In the genomic region with DNA sequence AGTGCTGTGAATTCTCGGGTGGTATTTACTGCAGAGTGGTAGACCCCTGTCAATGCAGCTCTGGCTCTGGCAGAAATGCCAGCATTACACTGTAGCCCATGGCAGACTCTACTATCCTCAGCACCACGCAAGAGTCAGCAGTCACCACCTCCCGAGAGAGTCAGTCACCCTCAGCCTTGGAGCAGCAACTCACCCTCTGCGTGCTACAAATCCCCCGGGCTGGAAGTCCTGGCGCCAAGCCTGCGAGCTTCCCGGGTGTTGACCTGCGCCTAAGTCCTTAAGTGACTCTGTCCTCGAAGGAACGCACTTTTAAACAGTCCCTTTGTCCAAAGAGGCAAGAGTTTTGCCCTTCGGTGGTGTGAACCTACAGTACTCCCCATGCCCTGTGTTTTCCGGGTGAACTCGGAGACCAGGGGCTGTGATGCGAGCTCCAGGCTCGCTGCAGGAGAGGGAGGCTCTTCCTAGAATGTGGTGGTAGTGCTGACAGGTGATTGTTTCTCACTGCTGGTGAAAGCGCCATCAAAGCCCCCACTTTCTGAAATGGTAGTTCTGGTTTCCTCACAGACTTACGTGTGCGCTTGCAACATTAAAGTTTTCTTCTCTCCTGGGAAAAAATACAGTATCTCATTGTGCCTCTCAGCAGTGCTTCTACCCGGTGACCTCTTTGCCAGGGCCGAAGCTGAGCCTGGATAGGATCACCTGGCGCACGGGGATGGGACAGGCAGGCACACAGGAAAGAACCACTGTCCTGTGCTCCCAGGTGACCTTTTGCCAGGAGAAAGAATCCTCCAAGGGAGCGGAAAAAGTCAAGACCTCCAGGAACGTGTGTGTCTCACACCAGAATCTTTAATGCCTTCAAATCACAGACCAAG, we compare ENCODE assay signal across 20 cellular contexts. TPM values are rescaled to one million over a fixed set of nuclear protein-coding genes. Genes with fewer than 3 reads are reported as not detected.
DNase-seq lines count a peak whose midpoint lies in the region; ATAC-seq, FAIRE-seq and TF ChIP-seq lines count a peak whose summit lies in the region.
"Had no signal": no experiment of that assay in that cellular context is flagged by ENCODE, and none has a peak within 500 bp of the region (broad histone marks: within the 10 kb centered on the region; RNA-seq: fewer than 3 reads in every experiment).

No MANE protein-coding gene starts in this region.

- H4K91ac ChIP-seq in H1 (replicated peaks; ENCODE audit: insufficient read length, low read length) = no peak overlapping the region

- H3K27ac Mint-ChIP-seq in stimulated activated memory B cell treated with anti-CD40 and anti-IgM and Interleukin-4, amounts not matched to agents 10 μg/mL and 1 μg/mL and 100 μg/mL, for 72 hours = no peak overlapping the region
- H3K27ac Mint-ChIP-seq: CD8-positive, alpha-beta memory T cell; HFFc6 had no signal

- CTCF ChIA-PET in HepG2 (lab: Yijun Ruan, JAX; ENCODE audit: low intra/inter-chr PET ratio, low total read pairs) (no interaction called here), H1 (lab: Charles Lee; ENCODE audit: partially characterized antibody) (no interaction called here)

- H3K9ac ChIP-seq in HepG2 (ENCODE audit: insufficient read depth, low read depth, low read length) (no peak overlapping the region), H1 (replicated peaks in 1 of 4; ENCODE audit: extremely low read depth in 1 of 4, low read depth in 3 of 4, low read length in 3 of 4) (no peak overlapping the region)
- H3K9ac ChIP-seq: BLaER1 had no signal

- peak overlapping the region; percentile 62 for H3K4me2 ChIP-seq in HepG2 (ENCODE audit: low read depth, low read length)
- H3K4me2 ChIP-seq in H1 (ENCODE audit: insufficient read depth in 1 of 2, low read depth in 2 of 2, low read length in 2 of 2) = no peak overlapping the region
- H3K4me2 ChIP-seq: BLaER1 had no signal

- no peak for DNase-seq in HepG2 (ENCODE audit: low spot score)
- no peak for DNase-seq in right lobe of liver
- DNase-seq in SK-N-DZ (ENCODE audit: low spot score) = peak; percentile 11
- DNase-seq in H1 (ENCODE audit: low read depth in 1 of 2, low spot score in 2 of 2) = no peak
- no peak for DNase-seq in activated CD4-positive, alpha-beta T cell treated with anti-CD3 and anti-CD28 coated beads, Interleukin-2, amount 50 U/mL, for 1 hour
- DNase-seq: 8988T; AML-193; Caco-2; CD8-positive, alpha-beta memory T cell; DND-41; GDM1; HCEC 1CT; HFFc6 had no signal

- no peaks in the 10 kb centered on the region for H3K36me3 Mint-ChIP-seq in stimulated activated memory B cell treated with anti-CD40 and anti-IgM and Interleukin-4, amounts not matched to agents 10 μg/mL and 1 μg/mL and 100 μg/mL, for 72 hours
- H3K36me3 Mint-ChIP-seq: CD8-positive, alpha-beta memory T cell had no signal

- H4K5ac ChIP-seq in H1 (ENCODE audit: insufficient read length, low read depth, low read length) = no peak overlapping the region

- H3K4me3 ChIP-seq in HepG2 (replicated peaks in 1 of 3; ENCODE audit: insufficient read depth in 1 of 3, low read depth in 2 of 3, low read length in 3 of 3) = peak overlapping the region in 1 of 3 experiments; percentile 40; a peak in 1 of 6 replicates
- no peak overlapping the region for H3K4me3 ChIP-seq in right lobe of liver
- no peak overlapping the region for H3K4me3 ChIP-seq in H1 (ENCODE audit: extremely low read depth in 1 of 4, insufficient read depth in 2 of 4, low read depth in 3 of 4, low read length in 4 of 4)
- H3K4me3 ChIP-seq: BLaER1 had no signal

- H2AFZ ChIP-seq in HepG2 (ENCODE audit: low read length) (no peak overlapping the region), H1 (ENCODE audit: low read length) (peak overlapping the region; percentile 93)

- ATAC-seq in HepG2 (peak; percentile 83), right lobe of liver (no peak), GM21717 (IDR thresholded peaks at IDR 0.05; ENCODE audit: unreplicated experiment) (no peak), HG03280 (IDR thresholded peaks at IDR 0.05; ENCODE audit: unreplicated experiment) (no peak)
- ATAC-seq in stimulated activated memory B cell treated with anti-CD40 and anti-IgM and Interleukin-4, amounts not matched to agents 10 μg/mL and 1 μg/mL and 100 μg/mL, for 72 hours = peak; percentile 51

- intact Hi-C loops in HepG2 (cut with micrococcal nuclease; ENCODE audit: unreplicated experiment) = no loop called here
- intact Hi-C loops in right lobe of liver (cut with DNase I) = no loop called here

- H4K20me1 ChIP-seq in HepG2 (ENCODE audit: insufficient read depth, low read length) (no peaks in the 10 kb centered on the region), H1 (replicated peaks in 1 of 2; ENCODE audit: control insufficient read depth in 1 of 2, insufficient read depth in 2 of 2, low read length in 2 of 2) (no peaks in the 10 kb centered on the region)
- H4K20me1 ChIP-seq: BLaER1 had no signal

- H3K18ac ChIP-seq in H1 (ENCODE audit: extremely low read depth, low read length) = no peak overlapping the region

- H3K27me3 ChIP-seq in HepG2 (ENCODE audit: control insufficient read depth in 1 of 2, insufficient read depth in 2 of 2, low read length in 2 of 2) (peaks cover 0 to 9% of the 10 kb centered on the region in 2 experiments; a peak in 2 of 5 replicates), right lobe of liver (no peaks in the 10 kb centered on the region), H1 (replicated peaks in 1 of 4; ENCODE audit: control insufficient read depth in 3 of 4, extremely low read depth in 1 of 4, insufficient read depth in 3 of 4, low read length in 3 of 4) (no peaks in the 10 kb centered on the region)
- H3K27me3 ChIP-seq: BLaER1 had no signal

- H3K9me3 ChIP-seq in HepG2 (ENCODE audit: low read length) (no peaks in the 10 kb centered on the region), right lobe of liver (no peaks in the 10 kb centered on the region), H1 (ENCODE audit: insufficient read depth in 2 of 2, low read depth in 1 of 2, low read length in 1 of 2) (no peaks in the 10 kb centered on the region)
- H3K9me3 ChIP-seq: BLaER1, Caco-2 had no signal

- H3K23ac ChIP-seq in H1 (ENCODE audit: insufficient read length) = no peak overlapping the region

- H3K14ac ChIP-seq in H1 (ENCODE audit: insufficient read length) = no peak overlapping the region

- no TSS peak for BruUV-seq in HepG2 (replicated peaks; lab: Mats Ljungman, UMichigan)

- no peaks in the 10 kb centered on the region for H3K4me1 Mint-ChIP-seq in stimulated activated memory B cell treated with anti-CD40 and anti-IgM and Interleukin-4, amounts not matched to agents 10 μg/mL and 1 μg/mL and 100 μg/mL, for 72 hours
- H3K4me1 Mint-ChIP-seq: CD8-positive, alpha-beta memory T cell had no signal

- H3K4me1 ChIP-seq in HepG2 (ENCODE audit: insufficient read depth, low read length) = peaks cover 10% of the 10 kb centered on the region
- no peaks in the 10 kb centered on the region for H3K4me1 ChIP-seq in right lobe of liver
- H3K4me1 ChIP-seq in H1 (replicated peaks in 1 of 4; ENCODE audit: control insufficient read depth in 3 of 4, insufficient read depth in 4 of 4, low read length in 3 of 4) = no peaks in the 10 kb centered on the region
- H3K4me1 ChIP-seq: BLaER1 had no signal

- H3K4ac ChIP-seq in H1 (replicated peaks; ENCODE audit: insufficient read length, low read depth, low read length) = no peak overlapping the region

- H3K23me2 ChIP-seq in H1 (ENCODE audit: low read depth, low read length) = no peaks in the 10 kb centered on the region

- TF ChIP-seq POLR2A in HepG2 (IDR thresholded peaks at IDR 0.05; ENCODE audit: insufficient read depth in 1 of 2, low read depth in 2 of 2, low read length in 2 of 2) = no peak
- no peak for TF ChIP-seq POLR2A in right lobe of liver (IDR thresholded peaks at IDR 0.05)
- TF ChIP-seq POLR2A in H1 (IDR thresholded peaks at IDR 0.05; ENCODE audit: control extremely low read depth in 1 of 2, low read depth in 2 of 2, low read length in 2 of 2) = no peak

- POLR2A ChIA-PET in HepG2 (lab: Yijun Ruan, JAX) = no interaction called here
- POLR2A ChIA-PET in H1 (lab: Charles Lee; ENCODE audit: partially characterized antibody) = no interaction called here

- TF ChIP-seq RAD21 in HepG2 (CRISPR knock-in tag; IDR thresholded peaks at IDR 0.05) = no peak
- no peak for TF ChIP-seq RAD21 in H1 (IDR thresholded peaks at IDR 0.05 in 1 of 2, conservative IDR thresholded peaks at IDR 0.05 in 1 of 2; ENCODE audit: low read depth in 2 of 2, low read length in 2 of 2)

- H3K9me3 Mint-ChIP-seq in stimulated activated memory B cell treated with anti-CD40 and anti-IgM and Interleukin-4, amounts not matched to agents 10 μg/mL and 1 μg/mL and 100 μg/mL, for 72 hours = no peaks in the 10 kb centered on the region
- H3K9me3 Mint-ChIP-seq: HFFc6 had no signal

- H2BK15ac ChIP-seq in H1 (ENCODE audit: low read length) = no peak overlapping the region

- FAIRE-seq in HepG2 (lab: Jason Lieb, UNC) = no peak
- no peak for FAIRE-seq in H1 (lab: Jason Lieb, UNC)
- FAIRE-seq: GM12892 had no signal

- 21% methylated on average over 15 of the region's 25 CpGs for WGBS in HepG2 (ENCODE audit: low lambda C conversion rate)
- 56% methylated on average over 19 of the region's 25 CpGs for WGBS in right lobe of liver (ENCODE audit: insufficient coverage, low coverage, low lambda C conversion rate, missing lambda C conversion rate)
- WGBS in H1 (ENCODE audit: extremely low coverage in 1 of 2, insufficient coverage in 1 of 2, insufficient read length in 1 of 2, insufficient replicate concordance in 2 of 2, low coverage in 1 of 2, low lambda C conversion rate in 2 of 2, missing lambda C conversion rate in 1 of 2), 2 experiments = 84% methylated on average over 24 of the region's 25 CpGs; no CpG with 5 or more reads in 1 of the 2 experiments

- H2BK120ac ChIP-seq in H1 (replicated peaks; ENCODE audit: low read depth, low read length) = no peak overlapping the region

- no peaks in the 10 kb centered on the region for H3K79me1 ChIP-seq in H1 (ENCODE audit: low read depth, low read length)

- H3K79me2 ChIP-seq in HepG2 (ENCODE audit: insufficient read depth, low read length) (no peaks in the 10 kb centered on the region), H1 (ENCODE audit: control insufficient read depth in 1 of 2, insufficient read depth in 2 of 2, low read length in 2 of 2) (no peaks in the 10 kb centered on the region)

- no peak overlapping the region for H2BK12ac ChIP-seq in H1 (ENCODE audit: low read depth, low read length)

- no peak overlapping the region for H2AK5ac ChIP-seq in H1 (ENCODE audit: low read depth, low read length)

- H2BK20ac ChIP-seq in H1 (ENCODE audit: low read length) = no peak overlapping the region

- H4K8ac ChIP-seq in H1 (ENCODE audit: extremely low read depth, insufficient read depth, low read length) = peak overlapping the region; percentile 38; the same call in 1 of the 2 replicates

- no peak overlapping the region for H3K4me3 Mint-ChIP-seq in stimulated activated memory B cell treated with anti-CD40 and anti-IgM and Interleukin-4, amounts not matched to agents 10 μg/mL and 1 μg/mL and 100 μg/mL, for 72 hours
- H3K4me3 Mint-ChIP-seq: CD8-positive, alpha-beta memory T cell; HFFc6 had no signal

- H3K27me3 Mint-ChIP-seq in stimulated activated memory B cell treated with anti-CD40 and anti-IgM and Interleukin-4, amounts not matched to agents 10 μg/mL and 1 μg/mL and 100 μg/mL, for 72 hours = no peaks in the 10 kb centered on the region
- H3K27me3 Mint-ChIP-seq: CD8-positive, alpha-beta memory T cell had no signal

- no peak overlapping the region for H2BK5ac ChIP-seq in H1 (ENCODE audit: low read depth, low read length)

- H3K36me3 ChIP-seq in HepG2 (replicated peaks in 1 of 2; ENCODE audit: control insufficient read depth in 1 of 2, insufficient read depth in 2 of 2, low read length in 2 of 2) = no peaks in the 10 kb centered on the region
- H3K36me3 ChIP-seq in right lobe of liver = no peaks in the 10 kb centered on the region
- H3K36me3 ChIP-seq in H1 (ENCODE audit: control insufficient read depth in 2 of 4, insufficient read depth in 4 of 4, low read length in 3 of 4) = no peaks in the 10 kb centered on the region
- H3K36me3 ChIP-seq: BLaER1 had no signal

- H3K56ac ChIP-seq in H1 (replicated peaks; ENCODE audit: insufficient read length, low read depth, low read length) = no peak overlapping the region

- in situ Hi-C loops in HepG2 (cut with HindIII; ENCODE audit: extremely low pct_ligation_motif_present, low pct_unique_long_range_greater_than_20kb) = no loop called here

- no peak for TF ChIP-seq EP300 in HepG2 (IDR thresholded peaks at IDR 0.05; ENCODE audit: low read depth in 2 of 2, low read length in 2 of 2)
- no peak for TF ChIP-seq EP300 in HepG2 (CRISPR knock-in tag; IDR thresholded peaks at IDR 0.05; ENCODE audit: borderline replicate concordance)
- no peak for TF ChIP-seq EP300 in H1 (IDR thresholded peaks at IDR 0.05; ENCODE audit: borderline replicate concordance in 1 of 2, low read depth in 2 of 2, low read length in 2 of 2)

- H3K27ac ChIP-seq in HepG2 (ENCODE audit: extremely low read length, insufficient read depth, low read length) (no peak overlapping the region), right lobe of liver (no peak overlapping the region), H1 (ENCODE audit: low read depth, low read length) (no peak overlapping the region)
- H3K27ac ChIP-seq: BLaER1, HL-60 had no signal

- TF ChIP-seq CTCF in HepG2 (CRISPR knock-in tag; IDR thresholded peaks at IDR 0.05) (no peak), right lobe of liver (IDR thresholded peaks at IDR 0.05) (no peak), H1 (IDR thresholded peaks at IDR 0.05; ENCODE audit: control extremely low read depth in 1 of 3, insufficient read depth in 1 of 3, low read depth in 1 of 3, low read length in 3 of 3) (no peak)

RNA-seq across cellular contexts. Expression of a gene that starts 33.1 kb away (rescaled TPM):
- 9.2 and 9.6 TPM in 2 replicates for total RNA-seq in HepG2 (2016; rRNA removed; fragmentation: Illumina TruSeq; extraction: Trizol)
- total RNA-seq in HepG2 (2016; cell fraction: cytosol; rRNA removed; fragmentation: Illumina TruSeq; extraction: Trizol; ENCODE audit: low read depth) = 0.61 and 0.62 TPM in 2 replicates
- 9.0 and 9.5 TPM in 2 replicates for total RNA-seq in HepG2 (2016; cell fraction: insoluble cytoplasmic fraction; rRNA removed; fragmentation: Illumina TruSeq; extraction: Trizol)
- 2.1 and 2.6 TPM in 2 replicates for total RNA-seq in HepG2 (2016; cell fraction: membrane; rRNA removed; fragmentation: Illumina TruSeq; extraction: Trizol)
- total RNA-seq in HepG2 (2016; cell fraction: nucleus; rRNA removed; fragmentation: Illumina TruSeq; extraction: Trizol) = 11.0 and 12.5 TPM in 2 replicates
- 11.9 and 16.2 TPM in 2 replicates for polyA plus RNA-seq in HepG2 (2011; rRNA removed)
- polyA plus RNA-seq in HepG2 (2011; cell fraction: cytosol; rRNA removed) = 6.3 and 9.4 TPM in 2 replicates
- polyA plus RNA-seq in HepG2 (2011; cell fraction: nucleus; rRNA removed) = 5.7 and 6.0 TPM in 2 replicates
- 3.6 and 4.5 TPM in 2 replicates for polyA plus RNA-seq in HepG2 (2012)
- 0.41 and 0.43 TPM in 2 replicates for polyA plus RNA-seq in HepG2 (2016; cell fraction: cytosol; fragmentation: Illumina TruSeq; extraction: Trizol; ENCODE audit: low read depth)
- polyA plus RNA-seq in HepG2 (2016; cell fraction: insoluble cytoplasmic fraction; fragmentation: Illumina TruSeq; extraction: Trizol; ENCODE audit: low read depth) = 10.4 TPM in 2 replicates
- polyA plus RNA-seq in HepG2 (2016; cell fraction: membrane; fragmentation: Illumina TruSeq; extraction: Trizol; ENCODE audit: low read depth) = 1.4 TPM in 2 replicates
- 10.6 and 11.4 TPM in 2 replicates for polyA plus RNA-seq in HepG2 (2016; cell fraction: nucleus; fragmentation: Illumina TruSeq; extraction: Trizol; ENCODE audit: insufficient read depth, low read depth)
- polyA minus RNA-seq in HepG2 (2011; rRNA and poly(A)+ RNA removed; ENCODE audit: low replicate concordance) = 10.2 TPM in 1 of 2 replicates, not detected in the other
- polyA minus RNA-seq in HepG2 (2011; cell fraction: cytosol; rRNA and poly(A)+ RNA removed) = 9.8 and 11.4 TPM in 2 replicates
- 24.7 and 30.8 TPM in 2 replicates for polyA minus RNA-seq in HepG2 (2011; cell fraction: nucleus; rRNA and poly(A)+ RNA removed)
- total RNA-seq in right lobe of liver = 100 to 1,000 TPM in 3 of 6 experiments, 10 to 100 TPM in 3; 56.4 to 173 (median 94.1) TPM
- polyA plus RNA-seq in SK-N-DZ (2014; cell fraction: cytosol; rRNA removed) = not detected in 2 replicates
- not detected in 2 replicates for polyA plus RNA-seq in SK-N-DZ (2014; cell fraction: nucleus; rRNA removed)
- total RNA-seq in H1 (2021; fragmentation: NEBNext Ultra II Directional; extraction: Animal tissue kit (Norgen Biotek cat#: 25700)) = not detected in 2 replicates
- polyA plus RNA-seq in H1 (2011; rRNA removed) = not detected in 2 replicates
- polyA plus RNA-seq in H1 (2011; cell fraction: cytosol; rRNA removed) = not detected
- polyA plus RNA-seq in H1 (2011; cell fraction: nucleus; rRNA removed) = not detected
- not detected in 4 replicates for polyA plus RNA-seq in H1 (2012, experiment 1 of 2)
- not detected for polyA plus RNA-seq in H1 (2012, experiment 2 of 2)
- polyA plus RNA-seq in H1 (2013, experiment 1 of 2) = not detected
- not detected for polyA plus RNA-seq in H1 (2013, experiment 2 of 2)
- not detected in 2 replicates for polyA minus RNA-seq in H1 (2011; rRNA and poly(A)+ RNA removed)
- polyA minus RNA-seq in H1 (2011; cell fraction: cytosol; rRNA and poly(A)+ RNA removed) = not detected
- polyA minus RNA-seq in H1 (2011; cell fraction: nucleus; rRNA and poly(A)+ RNA removed) = not detected
- total RNA-seq: CD8-positive, alpha-beta memory T cell; H4; HFFc6 had no signal
- polyA plus RNA-seq: CD8-positive, alpha-beta memory T cell had no signal

Comparison
In these comparisons a context has a peak if more than half of its experiments do, and no peak if none do; other contexts are left out.
1. ATAC-seq: peak in HepG2 (single experiment) and stimulated activated memory B cell treated with anti-CD40 and anti-IgM and Interleukin-4, amounts not matched to agents 10 μg/mL and 1 μg/mL and 100 μg/mL, for 72 hours (single experiment); none in right lobe of liver (0 of 4), GM21717 (single experiment) and HG03280 (single experiment).